Comparison of ENCODE assay signal across 10 cellular contexts in genomic region chr18:79403723-79404566, GRCh38. TPM values are rescaled to one million over a fixed set of nuclear protein-coding genes. Genes with fewer than 3 reads are reported as not detected.
DNase-seq lines count a peak whose midpoint lies in the region; ATAC-seq, FAIRE-seq and TF ChIP-seq lines count a peak whose summit lies in the region.
"Had no signal": no experiment of that assay in that cellular context is flagged by ENCODE, and none has a peak within 500 bp of the region (broad histone marks: within the 10 kb centered on the region; RNA-seq: fewer than 3 reads in every experiment).

No MANE protein-coding gene starts in this region.

- CTCF ChIA-PET in activated CD4-positive, alpha-beta T cell treated with anti-CD3 and anti-CD28 coated beads for 36 hours (lab: Charles Lee), result interaction anchor here (0.8 to 4.0 kb wide), 7 partner anchors 10 to 119 kb away, joined by 3 to 18 read pairs (median 3); no protein-coding TSS in a partner anchor

- peaks cover 65% of the 10 kb centered on the region for H3K36me3 Mint-ChIP-seq in activated CD4-positive, alpha-beta T cell treated with anti-CD3 and anti-CD28 coated beads for 36 hours (ENCODE audit: low read depth)
- peaks cover 53% of the 10 kb centered on the region for H3K36me3 Mint-ChIP-seq in activated naive CD8-positive, alpha-beta T cell treated with anti-CD3 and anti-CD28 coated beads for 36 hours

- DNase-seq in activated CD4-positive, alpha-beta T cell treated with anti-CD3 and anti-CD28 coated beads for 36 hours, result no peak
- DNase-seq in activated CD4-positive, alpha-beta T cell treated with anti-CD3 and anti-CD28 coated beads for 1 hour, result no peak
- no peak for DNase-seq in activated naive CD8-positive, alpha-beta T cell treated with anti-CD3 and anti-CD28 coated beads for 36 hours
- peak; percentile 62 for DNase-seq in kidney
- no peak for DNase-seq in stimulated activated CD4-positive, alpha-beta T cell treated with anti-CD3 and anti-CD28 coated beads, Interleukin-15, amount 100 ng/mL, for 24 hours
- DNase-seq: activated CD8-positive, alpha-beta memory T cell treated with anti-CD3 and anti-CD28 coated beads for 24 hours; NCI-H1694 treated with DMSO at 0.1 percent for 48 hours had no signal

- no peaks in the 10 kb centered on the region for H3K27me3 ChIP-seq in subcutaneous abdominal adipose tissue (ENCODE audit: control insufficient read depth in 5 of 5, insufficient read depth in 4 of 5, low read length in 5 of 5)

- H3K9ac ChIP-seq in kidney (ENCODE audit: low read length in 2 of 2) (no peak overlapping the region), subcutaneous abdominal adipose tissue (ENCODE audit: low read length in 5 of 5) (no peak overlapping the region)

- peaks cover 0 to 4% of the 10 kb centered on the region in 2 donors for H3K4me1 ChIP-seq in kidney (ENCODE audit: control insufficient read depth in 1 of 2, insufficient read depth in 1 of 2, low read depth in 1 of 2, low read length in 2 of 2)
- H3K4me1 ChIP-seq in subcutaneous abdominal adipose tissue (ENCODE audit: control insufficient read depth in 5 of 5, insufficient read depth in 5 of 5, low read length in 5 of 5), result peaks cover 0 to 71% (median 58%) of the 10 kb centered on the region in 5 donors

- no peaks in the 10 kb centered on the region for H3K9me3 Mint-ChIP-seq in activated CD4-positive, alpha-beta T cell treated with anti-CD3 and anti-CD28 coated beads for 36 hours (ENCODE audit: low read depth)
- no peaks in the 10 kb centered on the region for H3K9me3 Mint-ChIP-seq in activated naive CD8-positive, alpha-beta T cell treated with anti-CD3 and anti-CD28 coated beads for 36 hours

- H3K27ac ChIP-seq in kidney (ENCODE audit: low read depth in 2 of 2, low read length in 2 of 2), result peak overlapping the region in 1 of 2 donors; percentile 16
- H3K27ac ChIP-seq in subcutaneous abdominal adipose tissue (ENCODE audit: low read depth, low read length), result peak overlapping the region; percentile 73

- H3K36me3 ChIP-seq in kidney (ENCODE audit: control insufficient read depth in 1 of 2, insufficient read depth in 2 of 2, low read length in 2 of 2), result no peaks in the 10 kb centered on the region
- no peaks in the 10 kb centered on the region for H3K36me3 ChIP-seq in subcutaneous abdominal adipose tissue (ENCODE audit: control insufficient read depth in 5 of 5, insufficient read depth in 5 of 5, low read length in 5 of 5)

- H3K4me3 Mint-ChIP-seq in activated CD4-positive, alpha-beta T cell treated with anti-CD3 and anti-CD28 coated beads for 36 hours, result peak overlapping the region; percentile 83
- H3K4me3 Mint-ChIP-seq in activated naive CD8-positive, alpha-beta T cell treated with anti-CD3 and anti-CD28 coated beads for 36 hours, result peak overlapping the region; percentile 81

- H3K27ac Mint-ChIP-seq in activated CD4-positive, alpha-beta T cell treated with anti-CD3 and anti-CD28 coated beads for 36 hours, result peak overlapping the region; percentile 96
- H3K27ac Mint-ChIP-seq in activated naive CD8-positive, alpha-beta T cell treated with anti-CD3 and anti-CD28 coated beads for 36 hours, result peak overlapping the region; percentile 97

- no peak for FAIRE-seq in kidney (lab: Jason Lieb, UNC)

- intact Hi-C loops in activated CD4-positive, alpha-beta T cell treated with anti-CD3 and anti-CD28 coated beads for 36 hours (cut with DNase I, micrococcal nuclease), result loop anchor here (2.0 to 5.0 kb wide), 4 partner anchors 35 to 631 kb away; partner anchors contain the start of genes RBFA (in 1 of the 2) and SLC66A2 (in 1 of the 2)
- intact Hi-C loops in kidney (cut with DNase I), result no loop called here

- TF ChIP-seq CTCF in kidney (IDR thresholded peaks at IDR 0.05; ENCODE audit: borderline replicate concordance, extremely low read depth, insufficient read depth), result no peak

- no peaks in the 10 kb centered on the region for H3K27me3 Mint-ChIP-seq in activated CD4-positive, alpha-beta T cell treated with anti-CD3 and anti-CD28 coated beads for 36 hours
- H3K27me3 Mint-ChIP-seq in activated naive CD8-positive, alpha-beta T cell treated with anti-CD3 and anti-CD28 coated beads for 36 hours, result no peaks in the 10 kb centered on the region

- H3K9me3 ChIP-seq in kidney (ENCODE audit: control insufficient read depth in 1 of 2, low read length in 2 of 2) (no peaks in the 10 kb centered on the region), subcutaneous abdominal adipose tissue (ENCODE audit: control insufficient read depth in 5 of 5, low read length in 5 of 5) (no peaks in the 10 kb centered on the region)

- H3K4me3 ChIP-seq in kidney (ENCODE audit: low read length in 2 of 2) (no peak overlapping the region), subcutaneous abdominal adipose tissue (ENCODE audit: low read depth in 1 of 5, low read length in 5 of 5) (peak overlapping the region in 4 of 5 donors; percentile 24 to 54 (median 40))

- ATAC-seq in activated CD4-positive, alpha-beta T cell treated with anti-CD3 and anti-CD28 coated beads for 36 hours, result no peak
- ATAC-seq in GM21619 (IDR thresholded peaks at IDR 0.05; ENCODE audit: unreplicated experiment) (no peak), esophagus mucosa (no peak)

- H3K4me1 Mint-ChIP-seq in activated CD4-positive, alpha-beta T cell treated with anti-CD3 and anti-CD28 coated beads for 36 hours, result peaks cover 66% of the 10 kb centered on the region
- peaks cover 45% of the 10 kb centered on the region for H3K4me1 Mint-ChIP-seq in activated naive CD8-positive, alpha-beta T cell treated with anti-CD3 and anti-CD28 coated beads for 36 hours

- POLR2A ChIA-PET in activated CD4-positive, alpha-beta T cell treated with anti-CD3 and anti-CD28 coated beads for 36 hours (lab: Charles Lee), result interaction anchor here (1.2 to 1.6 kb wide), 3 partner anchors 9 to 32 kb away, joined by 4 to 10 read pairs (median 5); no protein-coding TSS in a partner anchor

RNA-seq across cellular contexts. Expression of gene NFATC1, which starts 8.2 kb away (rescaled TPM):
- 100 to 1,000 TPM in 1 of 2 experiments, 10 to 100 TPM in 1; 96.0 to 104 TPM for total RNA-seq in activated CD4-positive, alpha-beta T cell treated with anti-CD3 and anti-CD28 coated beads for 36 hours
- 10 to 100 TPM; 94.2 to 98.5 TPM for total RNA-seq in activated naive CD8-positive, alpha-beta T cell treated with anti-CD3 and anti-CD28 coated beads for 36 hours
- total RNA-seq in kidney, result 17.2 TPM
- 4.3 TPM for polyA plus RNA-seq in kidney (ENCODE audit: insufficient read depth, low read depth, low replicate concordance)
- 1.8 TPM for total RNA-seq in esophagus mucosa

Comparison
In these comparisons a context has a peak if more than half of its experiments do, and no peak if none do; other contexts are left out.
1. H3K4me3 ChIP-seq: peak in subcutaneous abdominal adipose tissue (4 of 5); none in kidney (0 of 2).